In the genomic region with DNA sequence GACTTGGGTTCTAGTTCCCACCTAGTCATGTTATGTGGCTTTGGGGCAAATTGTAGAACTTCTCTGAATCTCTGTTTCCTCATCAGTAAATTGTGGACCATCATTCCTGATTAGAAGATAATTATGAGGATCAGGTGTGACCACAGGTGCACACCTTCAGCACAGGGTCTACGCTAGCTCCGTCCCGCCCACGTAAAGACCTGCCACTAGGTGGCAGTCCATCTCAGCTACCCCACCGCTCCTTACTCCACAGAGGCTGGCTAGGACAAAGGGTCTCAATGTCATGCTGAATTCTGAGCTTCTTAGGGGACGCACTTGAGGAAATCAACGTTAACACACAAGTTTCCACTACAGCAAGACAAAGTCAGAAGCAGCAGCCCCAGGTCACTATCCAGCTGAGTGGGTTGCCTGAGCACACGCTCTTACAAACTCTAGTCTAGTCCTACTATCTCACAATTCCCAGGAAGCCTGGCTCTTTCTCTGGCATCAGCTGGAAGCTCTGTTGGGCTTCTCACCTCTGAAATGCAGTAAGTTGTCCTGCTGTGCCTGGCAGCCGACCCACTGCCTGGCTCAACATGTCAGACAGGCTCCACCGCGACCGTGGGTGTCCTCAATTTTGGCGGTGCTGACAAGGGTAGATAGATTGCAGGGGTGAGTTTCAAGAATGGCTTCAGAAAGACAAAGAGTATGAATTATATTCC, we compare ENCODE assay signal across 8 cellular contexts. TPM values are rescaled to one million over a fixed set of nuclear protein-coding genes. Genes with fewer than 3 reads are reported as not detected.
DNase-seq lines count a peak whose midpoint lies in the region; ATAC-seq and TF ChIP-seq lines count a peak whose summit lies in the region.

No MANE protein-coding gene starts in this region.

- H3K4me3 Mint-ChIP-seq in stimulated activated naive CD8-positive, alpha-beta T cell treated with anti-CD3 and anti-CD28 coated beads, Interleukin-15, Interleukin-2, amounts not matched to agents 100 ng/mL and 50 ng/mL, for 24 hours: peak overlapping the region; percentile 86

- peak overlapping the region; percentile 1 to 54 for H3K27ac ChIP-seq in breast epithelium
- no peak overlapping the region for H3K27ac ChIP-seq in right lobe of liver

- no peaks in the 10 kb centered on the region for H3F3A ChIP-seq in Loucy (ENCODE audit: low read depth)

- intact Hi-C loops in breast epithelium (cut with DNase I; ENCODE audit: low total_unique reads) (no loop called here), right lobe of liver (cut with DNase I) (no loop called here)

- peaks cover 63% of the 10 kb centered on the region for H3K4me1 Mint-ChIP-seq in stimulated activated naive CD8-positive, alpha-beta T cell treated with anti-CD3 and anti-CD28 coated beads, Interleukin-15, Interleukin-2, amounts not matched to agents 100 ng/mL and 50 ng/mL, for 24 hours (ENCODE audit: low read depth)

- H4K20me1 ChIP-seq in Loucy (ENCODE audit: insufficient read depth, low read length, poor library complexity, severe bottlenecking): peaks cover 24% of the 10 kb centered on the region

- H3K4me3 ChIP-seq in Loucy (ENCODE audit: low read length, poor library complexity, severe bottlenecking) (no peak overlapping the region), breast epithelium (no peak overlapping the region), right lobe of liver (no peak overlapping the region)

- no peak overlapping the region for H3K4me2 ChIP-seq in Loucy (ENCODE audit: low read depth, low read length, poor library complexity, severe bottlenecking)

- TF ChIP-seq CTCF in Loucy (conservative IDR thresholded peaks at IDR 0.05; ENCODE audit: low read length): peak; percentile 91
- TF ChIP-seq CTCF in breast epithelium (IDR thresholded peaks at IDR 0.05): peak; percentile 37 to 70 (median 58)
- peak; percentile 55 to 86 (median 82) for TF ChIP-seq CTCF in right lobe of liver (IDR thresholded peaks at IDR 0.05)

- WGBS in right lobe of liver (ENCODE audit: insufficient coverage, low coverage, low lambda C conversion rate, missing lambda C conversion rate): 59% methylated on average over 11 of the region's 13 CpGs

- H3K9me2 ChIP-seq in Loucy (replicated peaks; ENCODE audit: low read depth, low read length): no peaks in the 10 kb centered on the region

- H3K27me3 ChIP-seq in Loucy (ENCODE audit: insufficient read depth, low read length, poor library complexity, severe bottlenecking): no peaks in the 10 kb centered on the region
- no peaks in the 10 kb centered on the region for H3K27me3 ChIP-seq in breast epithelium
- H3K27me3 ChIP-seq in right lobe of liver: no peaks in the 10 kb centered on the region

- TF ChIP-seq POLR2A in breast epithelium (IDR thresholded peaks at IDR 0.05) (no peak), right lobe of liver (IDR thresholded peaks at IDR 0.05) (no peak)

- no peak overlapping the region for H3K9ac ChIP-seq in Loucy (ENCODE audit: low read depth, low read length, poor library complexity, severe bottlenecking)

- H3K36me3 ChIP-seq in Loucy (ENCODE audit: insufficient read depth, low read length) (no peaks in the 10 kb centered on the region), breast epithelium (no peaks in the 10 kb centered on the region), right lobe of liver (no peaks in the 10 kb centered on the region)

- H3K79me2 ChIP-seq in Loucy (ENCODE audit: insufficient read depth, low read length): peaks cover 32% of the 10 kb centered on the region

- H3K9me3 ChIP-seq in Loucy (ENCODE audit: insufficient read depth, low read depth, low read length): no peaks in the 10 kb centered on the region
- H3K9me3 ChIP-seq in breast epithelium: no peaks in the 10 kb centered on the region
- no peaks in the 10 kb centered on the region for H3K9me3 ChIP-seq in right lobe of liver

- no peaks in the 10 kb centered on the region for H3K9me3 Mint-ChIP-seq in stimulated activated naive CD8-positive, alpha-beta T cell treated with anti-CD3 and anti-CD28 coated beads, Interleukin-15, Interleukin-2, amounts not matched to agents 100 ng/mL and 50 ng/mL, for 24 hours

- ATAC-seq in right lobe of liver: peak; percentile 19 to 48 (median 39)

- H3K4me1 ChIP-seq in Loucy (ENCODE audit: insufficient read depth, low read length, poor library complexity, severe bottlenecking) (peaks cover 20% of the 10 kb centered on the region), breast epithelium (peaks cover 6 to 10% of the 10 kb centered on the region in 2 donors), right lobe of liver (peaks cover 0 to 14% (median 0%) of the 10 kb centered on the region in 4 donors)

- H3K36me3 Mint-ChIP-seq in stimulated activated naive CD8-positive, alpha-beta T cell treated with anti-CD3 and anti-CD28 coated beads, Interleukin-15, Interleukin-2, amounts not matched to agents 100 ng/mL and 50 ng/mL, for 24 hours (ENCODE audit: low read depth): peaks cover 19% of the 10 kb centered on the region

- no peaks in the 10 kb centered on the region for H3K27me3 Mint-ChIP-seq in stimulated activated naive CD8-positive, alpha-beta T cell treated with anti-CD3 and anti-CD28 coated beads, Interleukin-15, Interleukin-2, amounts not matched to agents 100 ng/mL and 50 ng/mL, for 24 hours

- no peak overlapping the region for H2AFZ ChIP-seq in Loucy (ENCODE audit: low read length)

- H3K27ac Mint-ChIP-seq in stimulated activated naive CD8-positive, alpha-beta T cell treated with anti-CD3 and anti-CD28 coated beads, Interleukin-15, Interleukin-2, amounts not matched to agents 100 ng/mL and 50 ng/mL, for 24 hours: peak overlapping the region; percentile 89

- DNase-seq in GM03348 (ENCODE audit: low spot score) (peak; percentile 22), UCSD-AML1 (lab: John Stamatoyannopoulos, UW; ENCODE audit: unreplicated experiment) (peak; percentile 50), breast epithelium (ENCODE audit: low spot score in 2 of 2) (peak in 1 of 2 donors; percentile 41), right lobe of liver (peak in 2 of 3 donors; percentile 47 to 58), cerebellar nuclear complex (lab: John Stamatoyannopoulos, UW) (no peak), pons (ENCODE audit: low spot score) (no peak)

RNA-seq across cellular contexts. Expression of a gene that starts 2.0 kb away (rescaled TPM):
- total RNA-seq in breast epithelium (100 to 1,000 TPM in 1 of 3 donors, 10 to 100 TPM in 2; 88.5 to 132 (median 92.3) TPM), right lobe of liver (10 to 100 TPM in 5 of 6 experiments, 1 to 10 TPM in 1; 9.5 to 22.6 (median 16.6) TPM)

Comparison
In these comparisons a context has a peak if more than half of its experiments do, and no peak if none do; other contexts are left out.
1. DNase-seq: peak in GM03348 (single experiment), UCSD-AML1 (single experiment) and right lobe of liver (2 of 3); none in cerebellar nuclear complex (0 of 2) and pons (single experiment).
2. H3K27ac ChIP-seq: peak in breast epithelium (2 of 2); none in right lobe of liver (0 of 3).
3. Peak in every context shown above with its lines, with median percentiles within 50 percentile points of each other: CTCF ChIP-seq.